12 cellular contexts compared by ENCODE assay signal in the genomic region with DNA sequence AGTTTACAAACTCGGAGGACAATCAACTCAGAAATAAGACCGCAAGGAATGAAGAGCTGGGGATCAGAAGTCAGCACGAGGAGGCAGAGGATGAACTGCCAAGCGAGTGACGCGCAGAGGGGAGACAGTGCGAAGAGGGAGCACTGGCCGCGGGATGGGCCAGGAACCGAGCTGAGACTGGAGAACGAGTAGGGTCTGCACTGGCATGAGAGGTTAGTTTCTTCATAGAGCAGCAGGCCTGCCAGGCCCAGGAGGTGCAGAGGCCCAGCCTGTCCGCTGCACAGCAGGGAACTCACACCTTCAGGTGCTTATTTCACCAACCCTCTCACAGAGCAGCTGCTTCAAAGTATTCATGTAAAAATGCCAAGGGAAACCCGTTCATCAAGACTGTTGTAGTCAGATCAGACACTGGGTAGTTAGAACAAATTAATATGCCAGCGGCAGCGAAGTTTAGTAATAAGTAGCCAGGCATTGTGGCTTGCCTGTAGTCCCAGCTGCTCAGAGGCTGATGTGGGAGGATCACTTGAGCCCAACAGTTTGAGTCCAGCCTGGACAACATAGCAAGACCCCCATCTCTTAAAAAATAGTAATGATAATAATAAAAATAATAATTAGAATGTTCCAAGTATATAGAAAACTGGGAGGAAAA.
DNase-seq lines count a peak whose midpoint lies in the region; ATAC-seq and TF ChIP-seq lines count a peak whose summit lies in the region.
"Had no signal": no experiment of that assay in that cellular context is flagged by ENCODE, and none has a peak within 500 bp of the region (broad histone marks: within the 10 kb centered on the region; RNA-seq: fewer than 3 reads in every experiment).

No MANE protein-coding gene starts in this region.

- no peak overlapping the region for H2BK120ac ChIP-seq in neuronal stem cell (ENCODE audit: low read depth, low read length)

- H3K27me3 Mint-ChIP-seq in endothelial cell (ENCODE audit: unreplicated experiment) = peaks cover 9% of the 10 kb centered on the region

- WGBS in neuronal stem cell (ENCODE audit: extremely low coverage in 2 of 2, insufficient read length in 2 of 2, insufficient replicate concordance in 1 of 2), 2 donors = no CpG with 5 or more reads among the region's 15 CpGs

- H3K4me1 Mint-ChIP-seq in endothelial cell (ENCODE audit: unreplicated experiment) = peaks cover 78% of the 10 kb centered on the region

- peak overlapping the region; percentile 9 for H3K4me3 Mint-ChIP-seq in endothelial cell (ENCODE audit: unreplicated experiment)

- H4K91ac ChIP-seq in neuronal stem cell (ENCODE audit: low read depth, low read length, poor library complexity) = no peak overlapping the region

- H3K79me1 ChIP-seq in neuronal stem cell (ENCODE audit: low read depth, low read length) = peaks cover 2% of the 10 kb centered on the region

- no peak for TF ChIP-seq POLR2A in vagina (IDR thresholded peaks at IDR 0.05)

- peak overlapping the region; percentile 94 for H3K27ac Mint-ChIP-seq in endothelial cell (ENCODE audit: unreplicated experiment)

- H3K18ac ChIP-seq in neuronal stem cell (ENCODE audit: low read length) = peak overlapping the region; percentile 57

- H3K4me1 ChIP-seq in cardiac muscle cell (ENCODE audit: low read depth) (peaks cover 34% of the 10 kb centered on the region), neuronal stem cell (ENCODE audit: control insufficient read depth in 2 of 2, insufficient read depth in 1 of 2, low read depth in 1 of 2, low read length in 2 of 2) (peaks cover 26 to 56% of the 10 kb centered on the region in 2 donors), vagina (peaks cover 68% of the 10 kb centered on the region)
- H3K4me1 ChIP-seq: BE2C had no signal

- no peak overlapping the region for H3K14ac ChIP-seq in neuronal stem cell (ENCODE audit: low read length)

- H3K27me3 ChIP-seq in cardiac muscle cell (no peaks in the 10 kb centered on the region), neuronal stem cell (ENCODE audit: control insufficient read depth in 3 of 3, insufficient read depth in 3 of 3, low read depth in 1 of 3, low read length in 3 of 3) (no peaks in the 10 kb centered on the region), vagina (no peaks in the 10 kb centered on the region)
- H3K27me3 ChIP-seq: BE2C had no signal

- H2BK12ac ChIP-seq in neuronal stem cell (ENCODE audit: low read length) = peak overlapping the region; percentile 65

- no peak overlapping the region for H2AK5ac ChIP-seq in neuronal stem cell (ENCODE audit: low read depth, low read length)

- no peak overlapping the region for H4K8ac ChIP-seq in neuronal stem cell (ENCODE audit: low read depth, low read length)

- no peak overlapping the region for H2BK15ac ChIP-seq in neuronal stem cell (ENCODE audit: low read length)

- H2AFZ ChIP-seq in neuronal stem cell (ENCODE audit: low read length) = no peak overlapping the region
- H2AFZ ChIP-seq: PC-9 had no signal

- no peak overlapping the region for H3K9ac ChIP-seq in neuronal stem cell (ENCODE audit: low read depth, low read length, poor library complexity)

- no peak overlapping the region for H3K4me2 ChIP-seq in neuronal stem cell (ENCODE audit: insufficient read depth, low read length, poor library complexity, severe bottlenecking)
- H3K4me2 ChIP-seq: PC-9 had no signal

- H3K4me3 ChIP-seq in cardiac muscle cell (no peak overlapping the region), neuronal stem cell (ENCODE audit: low read length in 2 of 2) (no peak overlapping the region), vagina (no peak overlapping the region)
- H3K4me3 ChIP-seq: PC-9 had no signal

- DNase-seq in cardiac muscle cell (ENCODE audit: low read depth in 1 of 2, low spot score in 1 of 2) (no peak), Right ventricle myocardium superior (no peak), endothelial cell (ENCODE audit: low spot score) (no peak), neuronal stem cell (ENCODE audit: low spot score) (no peak), vagina (ENCODE audit: extremely low spot score in 2 of 2) (no peak), NCI-H82 treated with DMSO at 0.1 percent for 48 hours (lab: John Stamatoyannopoulos, UW; ENCODE audit: unreplicated experiment) (no peak), HuH-7 (ENCODE audit: low spot score) (no peak)
- DNase-seq: activated naive CD4-positive, alpha-beta T cell treated with anti-CD3 and anti-CD28 coated beads, Interleukin-2, amount 50 U/mL, for 16 hours; BE2C; PC-9; stimulated activated CD4-positive, alpha-beta T cell treated with anti-CD3 and anti-CD28 coated beads, Interleukin-2, amount 100 ng/mL, for 48 hours had no signal

- peaks cover 2% of the 10 kb centered on the region for H3K36me3 Mint-ChIP-seq in endothelial cell (ENCODE audit: low read depth, unreplicated experiment)

- no peak overlapping the region for H2BK5ac ChIP-seq in neuronal stem cell (ENCODE audit: low read length)

- intact Hi-C loops in Right ventricle myocardium superior (cut with DNase I) (no loop called here), vagina (cut with DNase I) (no loop called here)

- H3K23ac ChIP-seq in neuronal stem cell (ENCODE audit: low read depth, low read length, poor library complexity) = no peak overlapping the region

- H3K27ac ChIP-seq in cardiac muscle cell (peak overlapping the region; percentile 92), neuronal stem cell (replicated peaks; ENCODE audit: low read length) (peak overlapping the region; percentile 29), vagina (peak overlapping the region; percentile 77)
- H3K27ac ChIP-seq: PC-9 had no signal

- H3K4ac ChIP-seq in neuronal stem cell (ENCODE audit: low read length) = no peak overlapping the region

- no peaks in the 10 kb centered on the region for H3K9me3 ChIP-seq in cardiac muscle cell (ENCODE audit: low read depth)
- no peaks in the 10 kb centered on the region for H3K9me3 ChIP-seq in neuronal stem cell (replicated peaks in 1 of 2; ENCODE audit: control insufficient read depth in 2 of 2, insufficient read depth in 1 of 2, low read depth in 1 of 2, low read length in 2 of 2)
- no peaks in the 10 kb centered on the region for H3K9me3 ChIP-seq in vagina
- H3K9me3 ChIP-seq: BE2C had no signal

- no peak for ATAC-seq in Right ventricle myocardium superior (ENCODE audit: poor library complexity)
- ATAC-seq in GM19467 (IDR thresholded peaks at IDR 0.05; ENCODE audit: unreplicated experiment) = no peak

- TF ChIP-seq CTCF in cardiac muscle cell (IDR thresholded peaks at IDR 0.05; ENCODE audit: low read depth, low read length) (no peak), endothelial cell (IDR thresholded peaks at IDR 0.05; ENCODE audit: unreplicated experiment) (no peak), vagina (IDR thresholded peaks at IDR 0.05) (no peak)

- H3K9me3 Mint-ChIP-seq in endothelial cell (ENCODE audit: unreplicated experiment) = no peaks in the 10 kb centered on the region

- H3K36me3 ChIP-seq in cardiac muscle cell = no peaks in the 10 kb centered on the region
- H3K36me3 ChIP-seq in neuronal stem cell (replicated peaks in 1 of 2; ENCODE audit: control insufficient read depth in 2 of 2, insufficient read depth in 2 of 2, low read length in 2 of 2) = peaks cover 0 to 42% of the 10 kb centered on the region in 2 donors
- H3K36me3 ChIP-seq in vagina = no peaks in the 10 kb centered on the region
- H3K36me3 ChIP-seq: BE2C had no signal

Comparison
In these comparisons a context has a peak if more than half of its experiments do, and no peak if none do; other contexts are left out.
1. H3K27ac ChIP-seq: peak in every context shown above with its lines; median percentile 92 in cardiac muscle cell; 77 in vagina; 29 in neuronal stem cell.